17 cellular contexts compared by ENCODE assay signal in genomic region chr21:39611547-39612190, GRCh38. TPM values are rescaled to one million over a fixed set of nuclear protein-coding genes. Genes with fewer than 3 reads are reported as not detected.
DNase-seq lines count a peak whose midpoint lies in the region; TF ChIP-seq lines count a peak whose summit lies in the region.
"Had no signal": no experiment of that assay in that cellular context is flagged by ENCODE, and none has a peak within 500 bp of the region (broad histone marks: within the 10 kb centered on the region; RNA-seq: fewer than 3 reads in every experiment).

No MANE protein-coding gene starts in this region.

- H3K9me3 ChIP-seq in mesodermal cell (ENCODE audit: control insufficient read depth, low read length) (no peaks in the 10 kb centered on the region), suprapubic skin (no peaks in the 10 kb centered on the region)
- H3K9me3 ChIP-seq: sigmoid colon had no signal

- CTCF ChIA-PET in MCF 10A (lab: Yijun Ruan, JAX) = no interaction called here

- TF ChIP-seq EP300 in suprapubic skin (IDR thresholded peaks at IDR 0.05) = no peak

- BruUV-seq in MCF 10A (replicated peaks; lab: Mats Ljungman, UMichigan) = no TSS peak

- H3K27ac Mint-ChIP-seq in MCF 10A (ENCODE audit: low read depth, unreplicated experiment) = no peak overlapping the region
- H3K27ac Mint-ChIP-seq: activated CD4-positive, alpha-beta T cell treated with anti-CD3 and anti-CD28 coated beads, Interleukin-2, amount 10 ng/mL, durations not matched to agents 7 days and 5 days; activated naive CD8-positive, alpha-beta T cell treated with anti-CD3 and anti-CD28 coated beads, Interleukin-2, amount 50 U/mL, for 24 hours; activated T-cell treated with anti-CD3 and anti-CD28 coated beads, Interleukin-2, amount 50 U/mL, for 24 hours; CD8-positive, alpha-beta T cell had no signal

- TF ChIP-seq POLR2A in suprapubic skin (IDR thresholded peaks at IDR 0.05) = no peak

- no peaks in the 10 kb centered on the region for H3K9me3 Mint-ChIP-seq in MCF 10A (ENCODE audit: unreplicated experiment)
- H3K9me3 Mint-ChIP-seq: activated CD4-positive, alpha-beta T cell treated with anti-CD3 and anti-CD28 coated beads, Interleukin-2, amount 10 ng/mL, durations not matched to agents 7 days and 5 days; activated naive CD8-positive, alpha-beta T cell treated with anti-CD3 and anti-CD28 coated beads, Interleukin-2, amount 50 U/mL, for 24 hours; activated T-cell treated with anti-CD3 and anti-CD28 coated beads, Interleukin-2, amount 50 U/mL, for 24 hours; CD8-positive, alpha-beta T cell had no signal

- H3K36me3 Mint-ChIP-seq in MCF 10A (ENCODE audit: insufficient read depth, unreplicated experiment) = no peaks in the 10 kb centered on the region
- H3K36me3 Mint-ChIP-seq: CD8-positive, alpha-beta T cell had no signal

- peaks cover 0 to 21% (median 0%) of the 10 kb centered on the region in 45 donors for H3K27me3 ChIP-seq in dorsolateral prefrontal cortex
- H3K27me3 ChIP-seq in suprapubic skin = peaks cover 44% of the 10 kb centered on the region

- DNase-seq in NCI-H345 (lab: John Stamatoyannopoulos, UW) (peak; percentile 67), dorsolateral prefrontal cortex (no peak), suprapubic skin (ENCODE audit: low spot score in 2 of 2) (no peak), RKO (ENCODE audit: low spot score) (no peak), MCF 10A (ENCODE audit: unreplicated experiment) (no peak), NCI-H187 treated with DMSO at 0.1 percent for 48 hours (lab: John Stamatoyannopoulos, UW) (no peak)
- DNase-seq: activated CD4-positive, alpha-beta T cell treated with anti-CD3 and anti-CD28 coated beads, Interleukin-2, amount 10 ng/mL, durations not matched to agents 7 days and 5 days; activated naive CD8-positive, alpha-beta T cell treated with anti-CD3 and anti-CD28 coated beads, Interleukin-2, amount 50 U/mL, for 24 hours; activated T-cell treated with anti-CD3 and anti-CD28 coated beads, Interleukin-2, amount 50 U/mL, for 24 hours; CD8-positive, alpha-beta T cell; GM23248; NCI-H1930; NCI-H774; sigmoid colon; stimulated activated naive CD4-positive, alpha-beta T cell treated with Interleukin-2 at 50 U/mL for 16 hours had no signal

- intact Hi-C loops in dorsolateral prefrontal cortex (cut with DNase I) (no loop called here), MCF 10A (cut with micrococcal nuclease) (no loop called here)

- peaks cover 12% of the 10 kb centered on the region for H3K36me3 ChIP-seq in mesodermal cell (ENCODE audit: control insufficient read depth, insufficient read depth, low read length)
- no peaks in the 10 kb centered on the region for H3K36me3 ChIP-seq in suprapubic skin
- H3K36me3 ChIP-seq: sigmoid colon had no signal

- no peaks in the 10 kb centered on the region for H3K27me3 Mint-ChIP-seq in MCF 10A (ENCODE audit: insufficient read depth, unreplicated experiment)

- H3K27ac ChIP-seq in dorsolateral prefrontal cortex = no peak overlapping the region
- no peak overlapping the region for H3K27ac ChIP-seq in mesodermal cell (ENCODE audit: low read depth, low read length, severe bottlenecking)
- no peak overlapping the region for H3K27ac ChIP-seq in suprapubic skin
- H3K27ac ChIP-seq: GM23248 had no signal

- 38 to 51% methylated on average over 14 to 16 of the region's 19 CpGs for WGBS in mesodermal cell (ENCODE audit: insufficient coverage in 2 of 2), 2 experiments
- WGBS in suprapubic skin = 22% methylated on average over 19 of the region's 19 CpGs

- H3K4me1 ChIP-seq in mesodermal cell (ENCODE audit: control insufficient read depth, insufficient read depth, low read length, poor library complexity, severe bottlenecking) = peaks cover 19% of the 10 kb centered on the region
- H3K4me1 ChIP-seq in suprapubic skin = peaks cover 4% of the 10 kb centered on the region

- no peak overlapping the region for H3K4me3 Mint-ChIP-seq in MCF 10A (ENCODE audit: unreplicated experiment)
- H3K4me3 Mint-ChIP-seq: activated CD4-positive, alpha-beta T cell treated with anti-CD3 and anti-CD28 coated beads, Interleukin-2, amount 10 ng/mL, durations not matched to agents 7 days and 5 days; activated naive CD8-positive, alpha-beta T cell treated with anti-CD3 and anti-CD28 coated beads, Interleukin-2, amount 50 U/mL, for 24 hours; activated T-cell treated with anti-CD3 and anti-CD28 coated beads, Interleukin-2, amount 50 U/mL, for 24 hours; CD8-positive, alpha-beta T cell had no signal

- peaks cover 5% of the 10 kb centered on the region for H3K4me1 Mint-ChIP-seq in MCF 10A (ENCODE audit: insufficient read depth, unreplicated experiment)

- TF ChIP-seq CTCF in dorsolateral prefrontal cortex (IDR thresholded peaks at IDR 0.05 in 54 of 56, conservative IDR thresholded peaks at IDR 0.05 in 2 of 56; ENCODE audit: low read depth in 1 of 56, partially characterized antibody in 56 of 56) = no peak
- no peak for TF ChIP-seq CTCF in suprapubic skin (IDR thresholded peaks at IDR 0.05)
- TF ChIP-seq CTCF in MCF 10A (IDR thresholded peaks at IDR 0.05; ENCODE audit: unreplicated experiment) = no peak

- H3K4me3 ChIP-seq in dorsolateral prefrontal cortex (peak overlapping the region in 46 of 59 donors; percentile 11 to 73 (median 59)), mesodermal cell (ENCODE audit: extremely low read depth, insufficient read depth, low read length, poor library complexity, severe bottlenecking) (peak overlapping the region; percentile 53), suprapubic skin (peak overlapping the region; percentile 30)
- H3K4me3 ChIP-seq: GM23248 had no signal

- POLR2A ChIA-PET in MCF 10A (lab: Yijun Ruan, JAX) = no interaction called here

RNA-seq across cellular contexts. Expression of gene B3GALT5, which starts 1.1 kb away (rescaled TPM):
- total RNA-seq in dorsolateral prefrontal cortex (1 to 10 TPM; 1.4 to 6.9 (median 3.0) TPM), suprapubic skin (1 to 10 TPM in 3 of 4 donors, under 1 TPM in 1; 0.89 to 5.9 (median 3.1) TPM), MCF 10A (2022) (0.05 TPM in 1 of 2 replicates, not detected in the other)
- 2.0 TPM for polyA plus RNA-seq in mesodermal cell (2013, experiment 1 of 2)
- 1.6 TPM for polyA plus RNA-seq in mesodermal cell (2013, experiment 2 of 2)
- total RNA-seq: activated CD4-positive, alpha-beta T cell treated with anti-CD3 and anti-CD28 coated beads, Interleukin-2, amount 10 ng/mL, durations not matched to agents 7 days and 5 days; CD8-positive, alpha-beta T cell; GM23248; T-helper 2 cell treated with Interferon-gamma antibody and Interleukin-4, amounts not matched to agents 100 ng/mL and 5 ng/mL, for 36 hours had no signal
- polyA plus RNA-seq: GM23248 had no signal
